8 cellular contexts compared by ENCODE assay signal in genomic region chr15:83436513-83437158, GRCh38. TPM values are rescaled to one million over a fixed set of nuclear protein-coding genes. Genes with fewer than 3 reads are reported as not detected.
DNase-seq lines count a peak whose midpoint lies in the region; ATAC-seq and TF ChIP-seq lines count a peak whose summit lies in the region.

No MANE protein-coding gene starts in this region.

- no peak overlapping the region for H4K91ac ChIP-seq in IMR-90 (ENCODE audit: insufficient read depth, low read depth, low read length)

- no peak for TF ChIP-seq POLR2A in IMR-90 (IDR thresholded peaks at IDR 0.05; ENCODE audit: low read depth, low read length)

- no peak overlapping the region for H3K27ac Mint-ChIP-seq in Calu3 (ENCODE audit: unreplicated experiment)

- no peak overlapping the region for H3K4ac ChIP-seq in IMR-90 (ENCODE audit: low read depth, low read length)

- H3K4me3 ChIP-seq in IMR-90 (ENCODE audit: insufficient read depth, low read depth, low read length): no peak overlapping the region

- no peak overlapping the region for H2BK20ac ChIP-seq in IMR-90 (ENCODE audit: low read depth, low read length)

- POLR2A ChIA-PET in IMR-90 (lab: Charles Lee; ENCODE audit: unreplicated experiment): no interaction called here

- no peak overlapping the region for H2BK120ac ChIP-seq in IMR-90 (ENCODE audit: low read depth, low read length)

- no peak overlapping the region for H3K56ac ChIP-seq in IMR-90 (ENCODE audit: extremely low read depth, insufficient read depth, low read length)

- TF ChIP-seq RAD21 in IMR-90 (IDR thresholded peaks at IDR 0.05; ENCODE audit: low read length): peak; percentile 63

- in situ Hi-C loops in IMR-90 (cut with MboI; ENCODE audit: low sequenced_read_pairs): loop anchor here (5.0 kb wide), 1 partner anchor 121 kb away; no protein-coding TSS in a partner anchor

- H3K9me3 ChIP-seq in IMR-90 (ENCODE audit: control insufficient read depth, insufficient read depth, low read length): no peaks in the 10 kb centered on the region

- no peak overlapping the region for H2AK9ac ChIP-seq in IMR-90 (replicated peaks; ENCODE audit: low read depth, low read length, poor library complexity)

- no peak overlapping the region for H3K27ac ChIP-seq in IMR-90 (ENCODE audit: insufficient read depth, low read length)

- no peak overlapping the region for H2AFZ ChIP-seq in IMR-90 (replicated peaks; ENCODE audit: low read length, poor library complexity)

- dilution Hi-C loops in IMR-90 (cut with HindIII; ENCODE audit: low sequenced_read_pairs, unreplicated experiment): no loop called here

- H4K20me1 ChIP-seq in IMR-90 (ENCODE audit: insufficient read depth, low read length): no peaks in the 10 kb centered on the region

- no peak overlapping the region for H2BK15ac ChIP-seq in IMR-90 (ENCODE audit: low read depth, low read length)

- peaks cover 51% of the 10 kb centered on the region for H3K27me3 Mint-ChIP-seq in Calu3 (ENCODE audit: unreplicated experiment)

- no peaks in the 10 kb centered on the region for H3K9me1 ChIP-seq in IMR-90 (ENCODE audit: insufficient read depth, low read length)

- intact Hi-C loops in Calu3 (cut with micrococcal nuclease; ENCODE audit: unreplicated experiment): loop anchor here (1.0 to 10.0 kb wide), 3 partner anchors 188 to 601 kb away; no protein-coding TSS in a partner anchor
- intact Hi-C loops in IMR-90 (cut with micrococcal nuclease): loop anchor here (1.0 to 2.0 kb wide), 2 partner anchors 188 to 426 kb away; partner anchors contain the start of gene C15orf40
- intact Hi-C loops in left colon (cut with DNase I, micrococcal nuclease): loop anchor here (5.0 to 10.0 kb wide), 3 partner anchors 121 to 192 kb away; no protein-coding TSS in a partner anchor

- no peaks in the 10 kb centered on the region for H3K4me1 ChIP-seq in IMR-90 (ENCODE audit: control insufficient read depth, insufficient read depth, low read length)

- no peak overlapping the region for H4K5ac ChIP-seq in IMR-90 (ENCODE audit: low read depth, low read length)

- no peaks in the 10 kb centered on the region; the same call in 1 of the 2 replicates for H3K27me3 ChIP-seq in IMR-90 (ENCODE audit: control insufficient read depth, insufficient read depth, low read length)

- CTCF ChIA-PET in Calu3 (lab: Charles Lee) (interaction anchor here (0.9 to 2.6 kb wide), 7 partner anchors 14 to 188 kb away, joined by 3 to 85 read pairs (median 4); no protein-coding TSS in a partner anchor), IMR-90 (lab: Yijun Ruan, JAX) (interaction anchor here (0.5 to 2.8 kb wide), 6 partner anchors 17 to 191 kb away, joined by 3 to 25 read pairs (median 4); no protein-coding TSS in a partner anchor)

- no peak overlapping the region for H2BK5ac ChIP-seq in IMR-90 (ENCODE audit: low read depth, low read length, poor library complexity, severe bottlenecking)

- no peak overlapping the region for H3K9ac ChIP-seq in IMR-90 (ENCODE audit: low read depth, low read length)

- no peak overlapping the region for H4K8ac ChIP-seq in IMR-90 (ENCODE audit: low read depth in 2 of 2, low read length in 2 of 2)

- no TSS peak for BruUV-seq in Calu3 (replicated peaks; lab: Mats Ljungman, UMichigan)
- no TSS peak for BruUV-seq in IMR-90 (replicated peaks; lab: Mats Ljungman, UMichigan)

- H3K18ac ChIP-seq in IMR-90 (ENCODE audit: low read depth, low read length): no peak overlapping the region

- WGBS in IMR-90 (ENCODE audit: extremely low coverage in 2 of 2, insufficient read length in 1 of 2), 2 experiments: no CpG with 5 or more reads among the region's 6 CpGs

- H3K23ac ChIP-seq in IMR-90 (ENCODE audit: low read depth, low read length): no peak overlapping the region

- H2AK5ac ChIP-seq in IMR-90 (ENCODE audit: low read depth, low read length): no peak overlapping the region

- peak; percentile 52 for TF ChIP-seq CTCF in Calu3 (IDR thresholded peaks at IDR 0.05; ENCODE audit: unreplicated experiment)
- TF ChIP-seq CTCF in IMR-90 (conservative IDR thresholded peaks at IDR 0.05; ENCODE audit: low read depth, low read length): peak; percentile 58

- H3K36me3 Mint-ChIP-seq in Calu3 (ENCODE audit: insufficient read depth, unreplicated experiment): no peaks in the 10 kb centered on the region

- no peaks in the 10 kb centered on the region for H3K9me3 Mint-ChIP-seq in Calu3 (ENCODE audit: low read depth, unreplicated experiment)

- ATAC-seq in IMR-90 (ENCODE audit: low read depth): peak; percentile 83
- no peak for ATAC-seq in left colon
- no peak for ATAC-seq in HG02763 (IDR thresholded peaks at IDR 0.05; ENCODE audit: unreplicated experiment)
- no peak for ATAC-seq in HG03196 (IDR thresholded peaks at IDR 0.05; ENCODE audit: unreplicated experiment)
- ATAC-seq in GM21381 (IDR thresholded peaks at IDR 0.05; ENCODE audit: unreplicated experiment): no peak

- no peaks in the 10 kb centered on the region for H3K36me3 ChIP-seq in IMR-90 (ENCODE audit: control insufficient read depth, insufficient read depth, low read length)

- H3K4me1 Mint-ChIP-seq in Calu3 (ENCODE audit: low read depth, unreplicated experiment): no peaks in the 10 kb centered on the region

- no peak overlapping the region for H3K4me2 ChIP-seq in IMR-90 (ENCODE audit: low read depth, low read length)

- H3K4me3 Mint-ChIP-seq in Calu3 (ENCODE audit: low read depth, unreplicated experiment): no peak overlapping the region

- peak; percentile 25 for DNase-seq in Calu3
- DNase-seq in IMR-90: peak; percentile 52
- peak; percentile 85 for DNase-seq in amniotic epithelial cell (ENCODE audit: low read depth)
- DNase-seq in kidney tubule cell (ENCODE audit: low spot score): peak; percentile 65
- no peak for DNase-seq in left colon

- no peaks in the 10 kb centered on the region for H3K79me1 ChIP-seq in IMR-90 (ENCODE audit: low read depth in 1 of 2, low read length in 2 of 2)

- H3K14ac ChIP-seq in IMR-90 (replicated peaks; ENCODE audit: low read depth, low read length): no peak overlapping the region

TF ChIP-seq in IMR-90, 13 proteins besides CTCF, POLR2A, EP300 and RAD21:
- TF ChIP-seq SMC3 (IDR thresholded peaks at IDR 0.05; ENCODE audit: low read depth, low read length) (peak; percentile 51; the same call in 1 of the 2 replicates), MAFK (IDR thresholded peaks at IDR 0.05; ENCODE audit: low read depth, low read length) (no peak)

RNA-seq across cellular contexts. Expression of gene SH3GL3, which starts 10.5 kb away (rescaled TPM):
- total RNA-seq in Calu3 (2022): 0.24 and 0.61 TPM in 2 replicates
- total RNA-seq in IMR-90 (2012; rRNA removed): not detected in 2 replicates
- not detected in 2 replicates for polyA plus RNA-seq in IMR-90 (2012; rRNA removed)
- polyA plus RNA-seq in IMR-90 (2012; cell fraction: cytosol; rRNA removed): not detected in 2 replicates
- polyA plus RNA-seq in IMR-90 (2012; cell fraction: nucleus; rRNA removed; ENCODE audit: low replicate concordance): not detected in 2 replicates
- total RNA-seq in left colon: under 1 TPM in 1 of 2 donors, not detected in 1; 0.14 TPM

Comparison
In these comparisons a context has a peak if more than half of its experiments do, and no peak if none do; other contexts are left out.
1. DNase-seq: peak in Calu3 (single experiment), IMR-90 (single experiment), amniotic epithelial cell (single experiment) and kidney tubule cell (single experiment); none in left colon (0 of 2).